ENCODE assay signal across 8 cellular contexts in genomic region chr17:39174907-39175694, GRCh38. TPM values are rescaled to one million over a fixed set of nuclear protein-coding genes. Genes with fewer than 3 reads are reported as not detected.
DNase-seq lines count a peak whose midpoint lies in the region; ATAC-seq and TF ChIP-seq lines count a peak whose summit lies in the region.

No MANE protein-coding gene starts in this region.

- H3K36me3 ChIP-seq in smooth muscle cell (ENCODE audit: low read depth) = no peaks in the 10 kb centered on the region

- 49% methylated on average over 35 of the region's 35 CpGs for WGBS in right cardiac atrium
- WGBS in smooth muscle cell (ENCODE audit: low lambda C conversion rate) = 76% methylated on average over 27 of the region's 35 CpGs

- H3K27me3 ChIP-seq in right cardiac atrium (ENCODE audit: control insufficient read depth, insufficient read depth) (no peaks in the 10 kb centered on the region), smooth muscle cell (ENCODE audit: low read depth) (no peaks in the 10 kb centered on the region)

- no peaks in the 10 kb centered on the region for H3K4me1 ChIP-seq in right cardiac atrium (ENCODE audit: control insufficient read depth, insufficient read depth, low read length)
- H3K4me1 ChIP-seq in smooth muscle cell (ENCODE audit: low read depth) = no peaks in the 10 kb centered on the region

- H3F3A ChIP-seq in smooth muscle cell (ENCODE audit: low read depth) = no peaks in the 10 kb centered on the region

- H3K9me3 ChIP-seq in right cardiac atrium (ENCODE audit: control insufficient read depth, low read length) (no peaks in the 10 kb centered on the region), smooth muscle cell (replicated peaks; ENCODE audit: low read depth) (no peaks in the 10 kb centered on the region)

- ATAC-seq in right cardiac atrium (peak; percentile 72 to 74), GM21737 (IDR thresholded peaks at IDR 0.05; ENCODE audit: unreplicated experiment) (no peak), HG02973 (IDR thresholded peaks at IDR 0.05; ENCODE audit: unreplicated experiment) (no peak)

- no peak overlapping the region for H3K4me2 ChIP-seq in smooth muscle cell

- DNase-seq in DMS79 treated with DMSO at 0.1 percent for 48 hours (lab: John Stamatoyannopoulos, UW) = peak; percentile 15
- peak; percentile 40 for DNase-seq in M059J (ENCODE audit: low read depth)
- DNase-seq in T follicular helper cell (ENCODE audit: low read depth) = peak; percentile 67
- DNase-seq in amniotic epithelial cell (ENCODE audit: low read depth) = peak; percentile 45
- peak; percentile 75 to 91 (median 87) for DNase-seq in right cardiac atrium
- DNase-seq in smooth muscle cell (lab: John Stamatoyannopoulos, UW; ENCODE audit: unreplicated experiment) = peak; percentile 14

- H3K9ac ChIP-seq in smooth muscle cell (ENCODE audit: low read depth) = no peak overlapping the region

- H3K27ac ChIP-seq in right cardiac atrium (ENCODE audit: low read length) (no peak overlapping the region), smooth muscle cell (ENCODE audit: low read depth) (no peak overlapping the region)

- TF ChIP-seq CTCF in smooth muscle cell (IDR thresholded peaks at IDR 0.05; ENCODE audit: borderline replicate concordance, insufficient read depth, poor library complexity, severe bottlenecking) = peak; percentile 77

- H2AFZ ChIP-seq in smooth muscle cell (ENCODE audit: low read depth) = no peak overlapping the region

- peaks cover 12% of the 10 kb centered on the region for H4K20me1 ChIP-seq in smooth muscle cell (ENCODE audit: low read depth)

- H3K4me3 ChIP-seq in right cardiac atrium (ENCODE audit: low read length) = no peak overlapping the region
- no peak overlapping the region for H3K4me3 ChIP-seq in smooth muscle cell

- no peaks in the 10 kb centered on the region for H3K79me2 ChIP-seq in smooth muscle cell (ENCODE audit: low read depth)

- intact Hi-C loops in right cardiac atrium (cut with DNase I) = no loop called here

RNA-seq across cellular contexts. Expression of gene ARL5C, which starts 9.1 kb away (rescaled TPM):
- not detected in 2 replicates for total RNA-seq in M059J (2014; rRNA removed; shearing (Covaris generic))
- total RNA-seq in right cardiac atrium = not detected
- polyA plus RNA-seq in right cardiac atrium = not detected
- not detected in 2 replicates for total RNA-seq in smooth muscle cell
- polyA plus RNA-seq in smooth muscle cell = 0.38 TPM in 1 of 2 replicates, not detected in the other

RNA-seq across cellular contexts. Expression of gene CACNB1, which starts 22.4 kb away (rescaled TPM):
- 0.59 and 1.2 TPM in 2 replicates for total RNA-seq in M059J (2014; rRNA removed; shearing (Covaris generic))
- total RNA-seq in right cardiac atrium (10 to 100 TPM in 1 of 4 donors, 1 to 10 TPM in 3; 5.8 to 10.8 (median 8.0) TPM), smooth muscle cell (4.3 and 9.2 TPM in 2 replicates)
- polyA plus RNA-seq in right cardiac atrium (6.4 TPM), smooth muscle cell (7.1 and 18.8 TPM in 2 replicates)

RNA-seq across cellular contexts. Expression of gene PLXDC1, which starts 23.7 kb away (rescaled TPM):
- total RNA-seq in M059J (2014; rRNA removed; shearing (Covaris generic)) = 0.81 and 1.2 TPM in 2 replicates
- total RNA-seq in right cardiac atrium (10 to 100 TPM in 1 of 4 donors, 1 to 10 TPM in 3; 4.4 to 14.6 (median 5.8) TPM), smooth muscle cell (11.3 and 17.4 TPM in 2 replicates)
- polyA plus RNA-seq in right cardiac atrium (13.0 TPM), smooth muscle cell (16.0 and 18.5 TPM in 2 replicates)

RNA-seq across cellular contexts. Expression of gene RPL19, which starts 25.0 kb away (rescaled TPM):
- total RNA-seq in M059J (2014; rRNA removed; shearing (Covaris generic)) = 1,597 and 1,617 TPM in 2 replicates
- total RNA-seq in right cardiac atrium = 1,000 to 10,000 TPM; 1,060 to 1,177 (median 1,099) TPM
- polyA plus RNA-seq in right cardiac atrium = 1,781 TPM
- 2,264 and 2,675 TPM in 2 replicates for total RNA-seq in smooth muscle cell
- polyA plus RNA-seq in smooth muscle cell = 818 and 934 TPM in 2 replicates

RNA-seq across cellular contexts. Expression of gene STAC2, which starts 50.6 kb away (rescaled TPM):
- 0.07 TPM in 1 of 2 replicates, not detected in the other for total RNA-seq in M059J (2014; rRNA removed; shearing (Covaris generic))
- total RNA-seq in right cardiac atrium = 1 to 10 TPM; 2.5 to 3.7 (median 3.1) TPM
- 6.9 TPM for polyA plus RNA-seq in right cardiac atrium
- 0.09 and 0.13 TPM in 2 replicates for total RNA-seq in smooth muscle cell
- 0.32 TPM in 1 of 2 replicates, not detected in the other for polyA plus RNA-seq in smooth muscle cell

Comparison
In these comparisons a context has a peak if more than half of its experiments do, and no peak if none do; other contexts are left out.
1. DNase-seq: peak in every context shown above with its lines; median percentile 87 in right cardiac atrium; 67 in T follicular helper cell; 45 in amniotic epithelial cell; 40 in M059J; 15 in DMS79 treated with DMSO at 0.1 percent for 48 hours; 14 in smooth muscle cell.
2. ATAC-seq: peak in right cardiac atrium (2 of 2); none in GM21737 (single experiment) and HG02973 (single experiment).